Comparison of ENCODE assay signal across 18 cellular contexts in genomic region chr1:162458206-162458605, GRCh38. TPM values are rescaled to one million over a fixed set of nuclear protein-coding genes. Genes with fewer than 3 reads are reported as not detected.
DNase-seq lines count a peak whose midpoint lies in the region; ATAC-seq, FAIRE-seq and TF ChIP-seq lines count a peak whose summit lies in the region.
"Had no signal": no experiment of that assay in that cellular context is flagged by ENCODE, and none has a peak within 500 bp of the region (broad histone marks: within the 10 kb centered on the region; RNA-seq: fewer than 3 reads in every experiment).

No MANE protein-coding gene starts in this region.

- no peaks in the 10 kb centered on the region for H3K9me3 ChIP-seq in colonic mucosa
- H3K9me3 ChIP-seq: A549, Caco-2, HAP-1 had no signal

- DNase-seq in D721Med (ENCODE audit: insufficient read length, low spot score) (no peak), GM03348 (ENCODE audit: low spot score) (peak; percentile 12), HS-5 (ENCODE audit: low read depth) (peak; percentile 3), foreskin fibroblast (peak; percentile 8 to 36), NCI-H2107 (lab: John Stamatoyannopoulos, UW) (no peak), colonic mucosa (no peak)
- DNase-seq: Caco-2; CD8-positive, alpha-beta T cell; DND-41; GDM1; HFFc6; KG1 had no signal

- no peaks in the 10 kb centered on the region for H3K27me3 ChIP-seq in colonic mucosa

- intact Hi-C loops in colonic mucosa (cut with DNase I): no loop called here

- no peaks in the 10 kb centered on the region for H3K36me3 ChIP-seq in colonic mucosa
- H3K36me3 ChIP-seq: HAP-1 had no signal

- H3K4me3 ChIP-seq in foreskin fibroblast (ENCODE audit: low read depth in 1 of 2, low read length in 2 of 2) (no peak overlapping the region), colonic mucosa (no peak overlapping the region)
- H3K4me3 ChIP-seq: A549, GM12878, HAP-1 had no signal

- H3K9ac ChIP-seq in colonic mucosa (ENCODE audit: low read depth in 2 of 2, low read length in 2 of 2): no peak overlapping the region

- H3K4me1 ChIP-seq in colonic mucosa: no peaks in the 10 kb centered on the region
- H3K4me1 ChIP-seq: A549, Caco-2, HAP-1 had no signal

- no peak for ATAC-seq in HG02970 (IDR thresholded peaks at IDR 0.05; ENCODE audit: low FRiP score, unreplicated experiment)
- ATAC-seq: A549; CD8-positive, alpha-beta T cell had no signal

- TF ChIP-seq CTCF in D721Med (IDR thresholded peaks at IDR 0.05; ENCODE audit: insufficient read depth, missing control alignments): no peak
- TF ChIP-seq CTCF in foreskin fibroblast (IDR thresholded peaks at IDR 0.05; ENCODE audit: low read depth, low read length): no peak
- no peak for TF ChIP-seq CTCF in colonic mucosa (IDR thresholded peaks at IDR 0.05)

- peak; percentile 11 for FAIRE-seq in D721Med (lab: Jason Lieb, UNC)
- FAIRE-seq: A549, GM12878, GM19239, H1 had no signal

- H3K27ac ChIP-seq in colonic mucosa: no peak overlapping the region
- H3K27ac ChIP-seq: A549 had no signal

RNA-seq across cellular contexts. Expression of gene UHMK1, which starts 39.4 kb away (rescaled TPM):
- total RNA-seq in colonic mucosa: 10 to 100 TPM; 52.1 to 59.0 TPM

RNA-seq across cellular contexts. Expression of gene SH2D1B, which starts 46.3 kb away (rescaled TPM):
- under 1 TPM; 0.27 to 0.69 TPM for total RNA-seq in colonic mucosa
- total RNA-seq: Caco-2; CD8-positive, alpha-beta T cell; GM12878; H1; HFFc6 had no signal

Comparison
In these comparisons a context has a peak if more than half of its experiments do, and no peak if none do; other contexts are left out.
1. DNase-seq: peak in GM03348 (single experiment), HS-5 (single experiment) and foreskin fibroblast (2 of 2); none in D721Med (single experiment), NCI-H2107 (single experiment) and colonic mucosa (single experiment).